Comparison of ENCODE assay signal across 19 cellular contexts in genomic region chr15:76962337-76963013, GRCh38. TPM values are rescaled to one million over a fixed set of nuclear protein-coding genes. Genes with fewer than 3 reads are reported as not detected.
DNase-seq lines count a peak whose midpoint lies in the region; ATAC-seq, FAIRE-seq and TF ChIP-seq lines count a peak whose summit lies in the region.
"Had no signal": no experiment of that assay in that cellular context is flagged by ENCODE, and none has a peak within 500 bp of the region (broad histone marks: within the 10 kb centered on the region; RNA-seq: fewer than 3 reads in every experiment).

No MANE protein-coding gene starts in this region.

- POLR2A ChIA-PET in K562 (lab: Yijun Ruan, JAX): interaction anchor here (0.5 to 1.2 kb wide), 3 partner anchors 8 to 73 kb away, joined by 3 read pairs; no protein-coding TSS in a partner anchor

- H3K4me3 ChIP-seq in K562 (no peak overlapping the region), neural progenitor cell (no peak overlapping the region), pancreas (no peak overlapping the region)

- no peak overlapping the region for H3K9ac ChIP-seq in K562 (ENCODE audit: insufficient read depth in 1 of 2, low read depth in 2 of 2, low read length in 2 of 2)
- H3K9ac ChIP-seq in neural progenitor cell: no peak overlapping the region

- TF ChIP-seq CTCF in K562 (IDR thresholded peaks at IDR 0.05 in 2 of 3, conservative IDR thresholded peaks at IDR 0.05 in 1 of 3; ENCODE audit: insufficient read depth in 2 of 3, low read depth in 1 of 3, low read length in 3 of 3) (no peak), neural progenitor cell (IDR thresholded peaks at IDR 0.05) (no peak), pancreas (IDR thresholded peaks at IDR 0.05) (no peak), glutamatergic neuron (IDR thresholded peaks at IDR 0.05; ENCODE audit: partially characterized antibody, unreplicated experiment) (no peak)

- H3K4me3 Mint-ChIP-seq in activated naive CD4-positive, alpha-beta T cell treated with anti-CD3 and anti-CD28 coated beads, Interleukin-2, amount 10 ng/mL, durations not matched to agents 7 days and 5 days: no peak overlapping the region
- no peak overlapping the region for H3K4me3 Mint-ChIP-seq in neural progenitor cell
- H3K4me3 Mint-ChIP-seq in glutamatergic neuron (ENCODE audit: unreplicated experiment): no peak overlapping the region
- H3K4me3 Mint-ChIP-seq: CD4-positive, CD25-positive, alpha-beta regulatory T cell; HFFc6 had no signal

- H3K4me2 ChIP-seq in K562 (ENCODE audit: insufficient read depth, low read length): no peak overlapping the region
- no peak overlapping the region for H3K4me2 ChIP-seq in neural progenitor cell

- H3K27me3 ChIP-seq in K562 (ENCODE audit: control insufficient read depth in 2 of 2, insufficient read depth in 2 of 2, low read length in 2 of 2) (peaks cover 31 to 44% of the 10 kb centered on the region in 2 experiments), neural progenitor cell (no peaks in the 10 kb centered on the region), pancreas (no peaks in the 10 kb centered on the region)

- no peak for TF ChIP-seq POLR2A in K562 (conservative IDR thresholded peaks at IDR 0.05)

- peak overlapping the region; percentile 60 for H2AFZ ChIP-seq in K562 (ENCODE audit: low read depth, low read length)
- peak overlapping the region; percentile 0 for H2AFZ ChIP-seq in neural progenitor cell (replicated peaks)

- H3K9me3 Mint-ChIP-seq in activated naive CD4-positive, alpha-beta T cell treated with anti-CD3 and anti-CD28 coated beads, Interleukin-2, amount 10 ng/mL, durations not matched to agents 7 days and 5 days: no peaks in the 10 kb centered on the region
- no peaks in the 10 kb centered on the region for H3K9me3 Mint-ChIP-seq in activated naive CD4-positive, alpha-beta T cell treated with anti-CD3 and anti-CD28 coated beads, Interleukin-2, amount 50 U/mL, for 72 hours
- H3K9me3 Mint-ChIP-seq in neural progenitor cell: no peaks in the 10 kb centered on the region
- no peaks in the 10 kb centered on the region for H3K9me3 Mint-ChIP-seq in glutamatergic neuron (ENCODE audit: unreplicated experiment)
- H3K9me3 Mint-ChIP-seq: HFFc6 had no signal

- no peaks in the 10 kb centered on the region for H3K36me3 ChIP-seq in K562 (ENCODE audit: control insufficient read depth, insufficient read depth, low read length)
- no peaks in the 10 kb centered on the region for H3K36me3 ChIP-seq in neural progenitor cell
- no peaks in the 10 kb centered on the region for H3K36me3 ChIP-seq in pancreas

- H4K20me1 ChIP-seq in K562 (replicated peaks; ENCODE audit: control insufficient read depth, insufficient read depth, low read length) (no peaks in the 10 kb centered on the region; the same call in 1 of the 2 replicates), neural progenitor cell (ENCODE audit: low read depth) (no peaks in the 10 kb centered on the region)

- H3K79me2 ChIP-seq in K562 (ENCODE audit: control insufficient read depth, insufficient read depth, low read length) (no peaks in the 10 kb centered on the region), neural progenitor cell (ENCODE audit: low read depth) (no peaks in the 10 kb centered on the region)

- H3K36me3 Mint-ChIP-seq in activated naive CD4-positive, alpha-beta T cell treated with anti-CD3 and anti-CD28 coated beads, Interleukin-2, amount 10 ng/mL, durations not matched to agents 7 days and 5 days: no peaks in the 10 kb centered on the region
- no peaks in the 10 kb centered on the region for H3K36me3 Mint-ChIP-seq in activated naive CD4-positive, alpha-beta T cell treated with anti-CD3 and anti-CD28 coated beads, Interleukin-2, amount 50 U/mL, for 72 hours
- H3K36me3 Mint-ChIP-seq in neural progenitor cell: no peaks in the 10 kb centered on the region
- no peaks in the 10 kb centered on the region for H3K36me3 Mint-ChIP-seq in glutamatergic neuron (ENCODE audit: unreplicated experiment)
- H3K36me3 Mint-ChIP-seq: CD4-positive, CD25-positive, alpha-beta regulatory T cell had no signal

- in situ Hi-C loops in K562 (cut with MboI): no loop called here

- 9% methylated on average over 9 of the region's 9 CpGs for WGBS in K562 (ENCODE audit: insufficient coverage, low coverage, missing lambda C conversion rate)
- 83 to 85% methylated on average over 9 of the region's 9 CpGs for WGBS in pancreas, 2 donors

- H3K27ac ChIP-seq in K562 (ENCODE audit: extremely low read depth, low read depth, low read length) (no peak overlapping the region), neural progenitor cell (no peak overlapping the region), pancreas (no peak overlapping the region)
- H3K27ac ChIP-seq: HL-60 had no signal

- no TSS peak for BruUV-seq in K562 (replicated peaks; lab: Mats Ljungman, UMichigan)

- intact Hi-C loops in K562 (cut with micrococcal nuclease) (no loop called here), pancreas (cut with DNase I) (no loop called here)

- peaks cover 56% of the 10 kb centered on the region for H3K27me3 Mint-ChIP-seq in activated naive CD4-positive, alpha-beta T cell treated with anti-CD3 and anti-CD28 coated beads, Interleukin-2, amount 10 ng/mL, durations not matched to agents 7 days and 5 days
- H3K27me3 Mint-ChIP-seq in neural progenitor cell (ENCODE audit: insufficient read depth, low read depth): peaks cover 9% of the 10 kb centered on the region
- no peaks in the 10 kb centered on the region for H3K27me3 Mint-ChIP-seq in glutamatergic neuron (ENCODE audit: unreplicated experiment)

- no peaks in the 10 kb centered on the region for H3F3A ChIP-seq in neural progenitor cell (ENCODE audit: low read depth)

- H3K27ac Mint-ChIP-seq in activated naive CD4-positive, alpha-beta T cell treated with anti-CD3 and anti-CD28 coated beads, Interleukin-2, amount 10 ng/mL, durations not matched to agents 7 days and 5 days: peak overlapping the region; percentile 2
- H3K27ac Mint-ChIP-seq in activated naive CD4-positive, alpha-beta T cell treated with anti-CD3 and anti-CD28 coated beads, Interleukin-2, amount 50 U/mL, for 72 hours: no peak overlapping the region
- H3K27ac Mint-ChIP-seq in neural progenitor cell: no peak overlapping the region
- no peak overlapping the region for H3K27ac Mint-ChIP-seq in glutamatergic neuron (ENCODE audit: unreplicated experiment)
- H3K27ac Mint-ChIP-seq: CD4-positive, CD25-positive, alpha-beta regulatory T cell; HFFc6 had no signal

- H3K9me3 ChIP-seq in K562 (replicated peaks; ENCODE audit: control insufficient read depth, insufficient read depth, low read depth, low read length) (no peaks in the 10 kb centered on the region), neural progenitor cell (ENCODE audit: low read depth) (no peaks in the 10 kb centered on the region), pancreas (no peaks in the 10 kb centered on the region)

- no peak for ATAC-seq in activated naive CD4-positive, alpha-beta T cell treated with anti-CD3 and anti-CD28 coated beads, Interleukin-2, amount 50 U/mL, for 72 hours
- ATAC-seq in K562 (peak; percentile 64), GM21390 (IDR thresholded peaks at IDR 0.05; ENCODE audit: unreplicated experiment) (no peak), GM21526 (IDR thresholded peaks at IDR 0.05; ENCODE audit: low FRiP score, unreplicated experiment) (no peak), pancreas (no peak)

- H3K4me1 Mint-ChIP-seq in activated naive CD4-positive, alpha-beta T cell treated with anti-CD3 and anti-CD28 coated beads, Interleukin-2, amount 10 ng/mL, durations not matched to agents 7 days and 5 days: peaks cover 3% of the 10 kb centered on the region
- H3K4me1 Mint-ChIP-seq in neural progenitor cell: peaks cover 22% of the 10 kb centered on the region
- no peaks in the 10 kb centered on the region for H3K4me1 Mint-ChIP-seq in glutamatergic neuron (ENCODE audit: low read depth, unreplicated experiment)

- DNase-seq in activated naive CD4-positive, alpha-beta T cell treated with anti-CD3 and anti-CD28 coated beads, Interleukin-2, amount 10 ng/mL, durations not matched to agents 7 days and 5 days: no peak
- DNase-seq in activated naive CD4-positive, alpha-beta T cell treated with anti-CD3 and anti-CD28 coated beads, Interleukin-2, amount 50 U/mL, for 72 hours (ENCODE audit: low spot score in 2 of 2): no peak
- DNase-seq in K562 (ENCODE audit: extremely low read depth in 1 of 4, low spot score in 3 of 4) (peak in 2 of 4 experiments; percentile 6 to 14), neural progenitor cell (ENCODE audit: low spot score) (no peak), pancreas (no peak), glutamatergic neuron (no peak)
- DNase-seq: CD4-positive, CD25-positive, alpha-beta regulatory T cell; DMS53; HFFc6; NCI-H1105 treated with DMSO at 0.1 percent for 48 hours; NCI-H187; NCI-H510A; NCI-H82; SHP77 had no signal

- TF ChIP-seq RAD21 in K562 (CRISPR knock-in tag; conservative IDR thresholded peaks at IDR 0.05 in 1 of 2, IDR thresholded peaks at IDR 0.05 in 1 of 2): no peak

- CTCF ChIA-PET in activated naive CD4-positive, alpha-beta T cell treated with anti-CD3 and anti-CD28 coated beads, Interleukin-2, amount 10 ng/mL, durations not matched to agents 7 days and 5 days (lab: Charles Lee): interaction anchor here (0.6 to 3.2 kb wide), 3 partner anchors 11 to 581 kb away, joined by 3 to 23 read pairs (median 4); no protein-coding TSS in a partner anchor
- CTCF ChIA-PET in K562 (lab: Yijun Ruan, JAX; ENCODE audit: low intra/inter-chr PET ratio): no interaction called here

- H3K9me1 ChIP-seq in K562 (ENCODE audit: control insufficient read depth, insufficient read depth, low read length): no peaks in the 10 kb centered on the region

- H3K4me1 ChIP-seq in K562 (replicated peaks in 1 of 2; ENCODE audit: control insufficient read depth in 2 of 2, insufficient read depth in 2 of 2, low read length in 2 of 2) (no peaks in the 10 kb centered on the region; a peak in 1 of 5 replicates), neural progenitor cell (peaks cover 7% of the 10 kb centered on the region), pancreas (no peaks in the 10 kb centered on the region)

- no peak for TF ChIP-seq EP300 in K562 (IDR thresholded peaks at IDR 0.05; ENCODE audit: low read length)

- FAIRE-seq in K562 (lab: Jason Lieb, UNC): no peak
- no peak for FAIRE-seq in pancreas (lab: Jason Lieb, UNC)
- FAIRE-seq: RCC 7860 had no signal

RNA-seq across cellular contexts. Expression of gene RCN2, which starts 30.9 kb away (rescaled TPM):
- 10 to 100 TPM; 22.2 to 34.7 TPM for total RNA-seq in activated naive CD4-positive, alpha-beta T cell treated with anti-CD3 and anti-CD28 coated beads, Interleukin-2, amount 50 U/mL, for 72 hours
- total RNA-seq in K562 (2011; cell fraction: chromatin; rRNA removed; ENCODE audit: low replicate concordance): 11.5 and 48.1 TPM in 2 replicates
- 16.4 and 16.5 TPM in 2 replicates for total RNA-seq in K562 (2011; cell fraction: nucleolus; rRNA removed)
- total RNA-seq in K562 (2011; cell fraction: nucleoplasm; rRNA removed): 29.3 and 45.6 TPM in 2 replicates
- total RNA-seq in K562 (2014; rRNA removed) (19.5 and 24.0 TPM in 2 replicates), K562 (2014; rRNA removed; fragmentation: Illumina TruSeq; extraction: Trizol) (56.3 and 58.4 TPM in 2 replicates), K562 (2015; rRNA removed; fragmentation: Illumina TruSeq; extraction: Trizol) (48.4 and 52.8 TPM in 2 replicates), K562 (2021) (33.6 and 34.3 TPM in 2 replicates), neural progenitor cell (ENCODE audit: low replicate concordance) (358 and 645 TPM in 2 replicates), pancreas (10 to 100 TPM in 3 of 6 donors, 1 to 10 TPM in 3; 7.5 to 22.9 (median 10.9) TPM), glutamatergic neuron (ENCODE audit: unreplicated experiment) (137 TPM)
- polyA plus RNA-seq in K562 (2011; rRNA removed) (45.7 and 59.8 TPM in 2 replicates), K562 (2014; fragmentation: Illumina TruSeq; extraction: Trizol) (47.4 and 56.3 TPM in 2 replicates), K562 (2014; fragmentation: Nextera tagmentation; extraction: Ambion mirVana) (10 to 100 TPM; 20.9 to 26.3 TPM), K562 (2014; rRNA removed) (63.1 and 63.6 TPM in 2 replicates), pancreas (10 to 100 TPM; 12.5 to 21.3 TPM)
- polyA plus RNA-seq in K562 (2011; cell fraction: cytosol; rRNA removed): 10.4 and 17.3 TPM in 2 replicates
- 10.6 and 17.8 TPM in 2 replicates for polyA plus RNA-seq in K562 (2011; cell fraction: nucleus; rRNA removed)
- 27.4 and 32.0 TPM in 2 replicates for polyA plus RNA-seq in K562 (2012)
- polyA minus RNA-seq in K562 (2011; rRNA and poly(A)+ RNA removed): 30.4 and 39.1 TPM in 2 replicates
- polyA minus RNA-seq in K562 (2011; cell fraction: cytosol; rRNA and poly(A)+ RNA removed): 10.3 and 12.0 TPM in 2 replicates
- polyA minus RNA-seq in K562 (2011; cell fraction: nucleus; rRNA and poly(A)+ RNA removed): 6.5 and 10.8 TPM in 2 replicates

RNA-seq across cellular contexts. Expression of gene PSTPIP1, which starts 32.5 kb away (rescaled TPM):
- 100 to 1,000 TPM in 1 of 2 donors, 10 to 100 TPM in 1; 95.5 to 149 TPM for total RNA-seq in activated naive CD4-positive, alpha-beta T cell treated with anti-CD3 and anti-CD28 coated beads, Interleukin-2, amount 50 U/mL, for 72 hours
- not detected in 2 replicates for total RNA-seq in K562 (2011; cell fraction: chromatin; rRNA removed; ENCODE audit: low replicate concordance)
- not detected in 2 replicates for total RNA-seq in K562 (2011; cell fraction: nucleolus; rRNA removed)
- total RNA-seq in K562 (2011; cell fraction: nucleoplasm; rRNA removed): not detected in 2 replicates
- total RNA-seq in K562 (2014; rRNA removed): not detected in 2 replicates
- total RNA-seq in K562 (2014; rRNA removed; fragmentation: Illumina TruSeq; extraction: Trizol): not detected in 2 replicates
- total RNA-seq in K562 (2015; rRNA removed; fragmentation: Illumina TruSeq; extraction: Trizol): not detected in 2 replicates
- total RNA-seq in K562 (2021): 0.58 TPM in 1 of 2 replicates, not detected in the other
- polyA plus RNA-seq in K562 (2011; rRNA removed): not detected in 2 replicates
- 0.12 TPM in 1 of 2 replicates, not detected in the other for polyA plus RNA-seq in K562 (2011; cell fraction: cytosol; rRNA removed)
- 0.11 and 0.15 TPM in 2 replicates for polyA plus RNA-seq in K562 (2011; cell fraction: nucleus; rRNA removed)
- polyA plus RNA-seq in K562 (2012): not detected in 2 replicates
- polyA plus RNA-seq in K562 (2014; fragmentation: Illumina TruSeq; extraction: Trizol): not detected in 2 replicates
- polyA plus RNA-seq in K562 (2014; fragmentation: Nextera tagmentation; extraction: Ambion mirVana): not detected
- polyA plus RNA-seq in K562 (2014; rRNA removed): not detected in 2 replicates
- not detected in 2 replicates for polyA minus RNA-seq in K562 (2011; rRNA and poly(A)+ RNA removed)
- not detected in 2 replicates for polyA minus RNA-seq in K562 (2011; cell fraction: cytosol; rRNA and poly(A)+ RNA removed)
- polyA minus RNA-seq in K562 (2011; cell fraction: nucleus; rRNA and poly(A)+ RNA removed): not detected in 2 replicates
- 0.19 and 0.77 TPM in 2 replicates for total RNA-seq in neural progenitor cell (ENCODE audit: low replicate concordance)
- 1 to 10 TPM in 4 of 6 donors, under 1 TPM in 1, not detected in 1; 0.83 to 4.9 (median 3.1) TPM for total RNA-seq in pancreas
- polyA plus RNA-seq in pancreas: 1 to 10 TPM; 3.6 to 6.2 TPM
- total RNA-seq in glutamatergic neuron (ENCODE audit: unreplicated experiment): 12.4 TPM
- total RNA-seq: M059J had no signal

RNA-seq across cellular contexts. Expression of gene SCAPER, which starts 57.3 kb away (rescaled TPM):
- total RNA-seq in activated naive CD4-positive, alpha-beta T cell treated with anti-CD3 and anti-CD28 coated beads, Interleukin-2, amount 50 U/mL, for 72 hours: 10 to 100 TPM; 33.3 to 43.0 TPM
- 6.0 and 20.4 TPM in 2 replicates for total RNA-seq in K562 (2011; cell fraction: chromatin; rRNA removed; ENCODE audit: low replicate concordance)
- 1.8 and 4.1 TPM in 2 replicates for total RNA-seq in K562 (2011; cell fraction: nucleolus; rRNA removed)
- 4.1 and 4.6 TPM in 2 replicates for total RNA-seq in K562 (2011; cell fraction: nucleoplasm; rRNA removed)
- 2.8 and 2.9 TPM in 2 replicates for total RNA-seq in K562 (2014; rRNA removed)
- total RNA-seq in K562 (2014; rRNA removed; fragmentation: Illumina TruSeq; extraction: Trizol): 5.7 and 7.9 TPM in 2 replicates
- 4.1 and 5.1 TPM in 2 replicates for total RNA-seq in K562 (2015; rRNA removed; fragmentation: Illumina TruSeq; extraction: Trizol)
- total RNA-seq in K562 (2021): 5.0 and 7.3 TPM in 2 replicates
- 1.3 and 1.4 TPM in 2 replicates for polyA plus RNA-seq in K562 (2011; rRNA removed)
- polyA plus RNA-seq in K562 (2011; cell fraction: cytosol; rRNA removed): 0.49 and 0.83 TPM in 2 replicates
- polyA plus RNA-seq in K562 (2011; cell fraction: nucleus; rRNA removed): 1.5 and 1.7 TPM in 2 replicates
- polyA plus RNA-seq in K562 (2012): 2.3 and 2.9 TPM in 2 replicates
- 3.0 and 5.6 TPM in 2 replicates for polyA plus RNA-seq in K562 (2014; fragmentation: Illumina TruSeq; extraction: Trizol)
- 1 to 10 TPM; 3.0 to 3.2 TPM for polyA plus RNA-seq in K562 (2014; fragmentation: Nextera tagmentation; extraction: Ambion mirVana)
- polyA plus RNA-seq in K562 (2014; rRNA removed): 1.4 and 5.9 TPM in 2 replicates
- 2.9 and 6.4 TPM in 2 replicates for polyA minus RNA-seq in K562 (2011; rRNA and poly(A)+ RNA removed)
- polyA minus RNA-seq in K562 (2011; cell fraction: cytosol; rRNA and poly(A)+ RNA removed): 1.8 and 3.0 TPM in 2 replicates
- 4.8 and 13.6 TPM in 2 replicates for polyA minus RNA-seq in K562 (2011; cell fraction: nucleus; rRNA and poly(A)+ RNA removed)
- 15.0 and 20.4 TPM in 2 replicates for total RNA-seq in neural progenitor cell (ENCODE audit: low replicate concordance)
- total RNA-seq in pancreas: 10 to 100 TPM; 13.2 to 23.8 (median 15.9) TPM
- polyA plus RNA-seq in pancreas: 10 to 100 TPM in 1 of 2 donors, 1 to 10 TPM in 1; 3.0 to 11.8 TPM
- 58.0 TPM for total RNA-seq in glutamatergic neuron (ENCODE audit: unreplicated experiment)
